8 cellular contexts compared by ENCODE assay signal in genomic region chr17:40113110-40113960, GRCh38. TPM values are rescaled to one million over a fixed set of nuclear protein-coding genes. Genes with fewer than 3 reads are reported as not detected.
DNase-seq lines count a peak whose midpoint lies in the region; ATAC-seq and TF ChIP-seq lines count a peak whose summit lies in the region.

No MANE protein-coding gene starts in this region.

- peak overlapping the region; percentile 34 for H3K9ac ChIP-seq in fibroblast of lung (ENCODE audit: insufficient read depth, low read length)

- ATAC-seq in GM21825 (IDR thresholded peaks at IDR 0.05; ENCODE audit: unreplicated experiment): peak; percentile 77
- peak; percentile 80 to 84 for ATAC-seq in naive thymus-derived CD8-positive, alpha-beta T cell
- ATAC-seq in stimulated activated naive B cell treated with anti-CD40 and anti-IgM and Interleukin-4, amounts not matched to agents 10 μg/mL and 1 μg/mL and 100 μg/mL, for 72 hours (replicated peaks): peak; percentile 92 to 94

- peaks cover 43 to 65% (median 58%) of the 10 kb centered on the region in 4 donors for H3K4me1 Mint-ChIP-seq in naive thymus-derived CD8-positive, alpha-beta T cell
- H3K4me1 Mint-ChIP-seq in stimulated activated naive B cell treated with anti-CD40 and anti-IgM and Interleukin-4, amounts not matched to agents 10 μg/mL and 1 μg/mL and 100 μg/mL, for 72 hours: peaks cover 32 to 46% of the 10 kb centered on the region in 2 donors

- H3K4me1 ChIP-seq in fibroblast of lung (ENCODE audit: control insufficient read depth, extremely low read depth, insufficient read depth, low read length): peaks cover 47% of the 10 kb centered on the region

- no peaks in the 10 kb centered on the region for H3K27me3 Mint-ChIP-seq in naive thymus-derived CD8-positive, alpha-beta T cell
- H3K27me3 Mint-ChIP-seq in stimulated activated naive B cell treated with anti-CD40 and anti-IgM and Interleukin-4, amounts not matched to agents 10 μg/mL and 1 μg/mL and 100 μg/mL, for 72 hours: no peaks in the 10 kb centered on the region

- no peaks in the 10 kb centered on the region for H3K79me2 ChIP-seq in fibroblast of lung (ENCODE audit: control insufficient read depth, insufficient read depth, low read length)

- DNase-seq in Daoy (ENCODE audit: low read depth): peak; percentile 96
- peak; percentile 96 for DNase-seq in LHCN-M2 (ENCODE audit: low read depth)
- DNase-seq in RKO (ENCODE audit: low spot score): peak; percentile 97
- peak; percentile 83 to 84 for DNase-seq in activated T-helper 1 cell treated with anti-CD3 and anti-CD28 coated beads, Interleukin-2, amount 50 U/mL, for 16 hours (ENCODE audit: low read depth in 1 of 2, low spot score in 1 of 2)
- peak; percentile 93 to 96 for DNase-seq in fibroblast of lung (ENCODE audit: low read depth in 2 of 2)
- peak; percentile 77 to 96 (median 93) for DNase-seq in naive thymus-derived CD8-positive, alpha-beta T cell
- peak; percentile 90 for DNase-seq in stimulated activated naive B cell treated with anti-CD40 and anti-IgM and Interleukin-4, amounts not matched to agents 10 μg/mL and 1 μg/mL and 100 μg/mL, for 72 hours

- peak overlapping the region; percentile 67 for H3K4me2 ChIP-seq in fibroblast of lung (ENCODE audit: extremely low read depth, insufficient read depth, low read length)

- no peaks in the 10 kb centered on the region for H3K9me3 ChIP-seq in fibroblast of lung (ENCODE audit: control insufficient read depth, insufficient read depth, low read depth, low read length)

- H2AFZ ChIP-seq in fibroblast of lung (ENCODE audit: low read length): no peak overlapping the region

- POLR2A ChIA-PET in naive thymus-derived CD8-positive, alpha-beta T cell (lab: Charles Lee): interaction anchor here (0.5 to 19.5 kb wide), 20 partner anchors 11 to 111 kb away, joined by 3 to 523 read pairs (median 6); partner anchors contain the start of genes CASC3, CSF3, MED24 and MSL1

- no peaks in the 10 kb centered on the region for H4K20me1 ChIP-seq in fibroblast of lung (ENCODE audit: control insufficient read depth, extremely low read depth, insufficient read depth, low read length)

- peak; percentile 75 to 90 for TF ChIP-seq CTCF in fibroblast of lung (conservative IDR thresholded peaks at IDR 0.05 in 1 of 2, IDR thresholded peaks at IDR 0.05 in 1 of 2; ENCODE audit: low read depth in 1 of 2, low read length in 2 of 2)

- peak overlapping the region; percentile 80 for H3K27ac ChIP-seq in fibroblast of lung (ENCODE audit: insufficient read depth, low read length)

- no peaks in the 10 kb centered on the region for H3K9me3 Mint-ChIP-seq in naive thymus-derived CD8-positive, alpha-beta T cell
- no peaks in the 10 kb centered on the region for H3K9me3 Mint-ChIP-seq in stimulated activated naive B cell treated with anti-CD40 and anti-IgM and Interleukin-4, amounts not matched to agents 10 μg/mL and 1 μg/mL and 100 μg/mL, for 72 hours

- no peaks in the 10 kb centered on the region for H3K27me3 ChIP-seq in fibroblast of lung (ENCODE audit: control insufficient read depth, insufficient read depth, low read length)

- no peaks in the 10 kb centered on the region for H3K36me3 ChIP-seq in fibroblast of lung (ENCODE audit: control insufficient read depth, insufficient read depth, low read length)

- H3K27ac Mint-ChIP-seq in naive thymus-derived CD8-positive, alpha-beta T cell: peak overlapping the region; percentile 84 to 100 (median 97)
- H3K27ac Mint-ChIP-seq in stimulated activated naive B cell treated with anti-CD40 and anti-IgM and Interleukin-4, amounts not matched to agents 10 μg/mL and 1 μg/mL and 100 μg/mL, for 72 hours: peak overlapping the region; percentile 78

- H3K4me3 Mint-ChIP-seq in naive thymus-derived CD8-positive, alpha-beta T cell: peak overlapping the region; percentile 80 to 95 (median 86)
- H3K4me3 Mint-ChIP-seq in stimulated activated naive B cell treated with anti-CD40 and anti-IgM and Interleukin-4, amounts not matched to agents 10 μg/mL and 1 μg/mL and 100 μg/mL, for 72 hours: peak overlapping the region; percentile 78 to 86

- H3K4me3 ChIP-seq in fibroblast of lung (replicated peaks in 1 of 4; ENCODE audit: control extremely low read depth in 1 of 4, insufficient read depth in 1 of 4, low read depth in 3 of 4, low read length in 4 of 4): peak overlapping the region in 3 of 4 experiments; percentile 9 to 47 (median 36)

- no peaks in the 10 kb centered on the region for H3K36me3 Mint-ChIP-seq in naive thymus-derived CD8-positive, alpha-beta T cell
- H3K36me3 Mint-ChIP-seq in stimulated activated naive B cell treated with anti-CD40 and anti-IgM and Interleukin-4, amounts not matched to agents 10 μg/mL and 1 μg/mL and 100 μg/mL, for 72 hours: no peaks in the 10 kb centered on the region

RNA-seq across cellular contexts. Expression of gene MSL1, which starts 8.4 kb away (rescaled TPM):
- total RNA-seq in Daoy (2014; rRNA removed; shearing (Covaris generic)): 46.5 and 52.5 TPM in 2 replicates
- total RNA-seq in LHCN-M2 (2014; rRNA removed) (62.1 and 62.8 TPM in 2 replicates), fibroblast of lung (43.9 and 52.4 TPM in 2 replicates)
- polyA plus RNA-seq in LHCN-M2 (2012): 28.7 TPM
- 65.6 and 86.3 TPM in 2 replicates for polyA plus RNA-seq in fibroblast of lung
- polyA plus RNA-seq in fibroblast of lung (2012): 44.7 and 60.6 TPM in 2 replicates
- 8.0 and 11.3 TPM in 2 replicates for polyA minus RNA-seq in fibroblast of lung (ENCODE audit: low replicate concordance)
- total RNA-seq in naive thymus-derived CD8-positive, alpha-beta T cell: 100 to 1,000 TPM; 132 to 135 TPM
- 10 to 100 TPM in 1 of 3 donors, 1 to 10 TPM in 2; 6.8 to 12.8 (median 9.2) TPM for polyA plus RNA-seq in naive thymus-derived CD8-positive, alpha-beta T cell

RNA-seq across cellular contexts. Expression of gene NR1D1, which starts 12.9 kb away (rescaled TPM):
- 0.80 and 1.4 TPM in 2 replicates for total RNA-seq in Daoy (2014; rRNA removed; shearing (Covaris generic))
- total RNA-seq in LHCN-M2 (2014; rRNA removed) (1.5 and 3.4 TPM in 2 replicates), fibroblast of lung (1.8 and 5.3 TPM in 2 replicates)
- polyA plus RNA-seq in LHCN-M2 (2012): 3.6 TPM
- polyA plus RNA-seq in fibroblast of lung: 3.3 and 4.0 TPM in 2 replicates
- polyA plus RNA-seq in fibroblast of lung (2012): 9.4 and 10.7 TPM in 2 replicates
- 21.2 and 35.6 TPM in 2 replicates for polyA minus RNA-seq in fibroblast of lung (ENCODE audit: low replicate concordance)
- total RNA-seq in naive thymus-derived CD8-positive, alpha-beta T cell: 10 to 100 TPM; 18.2 to 19.2 TPM
- polyA plus RNA-seq in naive thymus-derived CD8-positive, alpha-beta T cell: 1 to 10 TPM; 3.9 to 9.9 (median 6.4) TPM

RNA-seq across cellular contexts. Expression of gene CASC3, which starts 27.0 kb away (rescaled TPM):
- total RNA-seq in Daoy (2014; rRNA removed; shearing (Covaris generic)): 47.8 and 56.5 TPM in 2 replicates
- 35.5 and 38.3 TPM in 2 replicates for total RNA-seq in LHCN-M2 (2014; rRNA removed)
- polyA plus RNA-seq in LHCN-M2 (2012): 35.9 TPM
- 24.9 and 26.8 TPM in 2 replicates for total RNA-seq in fibroblast of lung
- polyA plus RNA-seq in fibroblast of lung: 38.8 and 45.7 TPM in 2 replicates
- polyA plus RNA-seq in fibroblast of lung (2012): 37.0 and 38.7 TPM in 2 replicates
- 48.8 and 56.0 TPM in 2 replicates for polyA minus RNA-seq in fibroblast of lung (ENCODE audit: low replicate concordance)
- total RNA-seq in naive thymus-derived CD8-positive, alpha-beta T cell: 100 to 1,000 TPM; 153 to 162 TPM
- polyA plus RNA-seq in naive thymus-derived CD8-positive, alpha-beta T cell: 10 to 100 TPM; 33.5 to 46.9 (median 40.6) TPM

RNA-seq across cellular contexts. Expression of gene THRA, which starts 50.6 kb away (rescaled TPM):
- total RNA-seq in Daoy (2014; rRNA removed; shearing (Covaris generic)): 4.4 and 7.7 TPM in 2 replicates
- total RNA-seq in LHCN-M2 (2014; rRNA removed) (22.3 and 32.5 TPM in 2 replicates), fibroblast of lung (49.8 and 52.8 TPM in 2 replicates)
- 26.6 TPM for polyA plus RNA-seq in LHCN-M2 (2012)
- polyA plus RNA-seq in fibroblast of lung: 27.2 and 30.8 TPM in 2 replicates
- polyA plus RNA-seq in fibroblast of lung (2012): 34.3 and 34.9 TPM in 2 replicates
- polyA minus RNA-seq in fibroblast of lung (ENCODE audit: low replicate concordance): 43.5 and 67.0 TPM in 2 replicates
- total RNA-seq in naive thymus-derived CD8-positive, alpha-beta T cell: 10 to 100 TPM; 53.6 to 54.2 TPM
- 10 to 100 TPM; 11.3 to 23.3 (median 22.2) TPM for polyA plus RNA-seq in naive thymus-derived CD8-positive, alpha-beta T cell

RNA-seq across cellular contexts. Expression of gene MED24, which starts 59.1 kb away (rescaled TPM):
- total RNA-seq in Daoy (2014; rRNA removed; shearing (Covaris generic)): 31.8 and 39.2 TPM in 2 replicates
- total RNA-seq in LHCN-M2 (2014; rRNA removed) (52.9 and 65.1 TPM in 2 replicates), fibroblast of lung (25.1 and 31.1 TPM in 2 replicates)
- polyA plus RNA-seq in LHCN-M2 (2012): 36.8 TPM
- 42.7 and 66.7 TPM in 2 replicates for polyA plus RNA-seq in fibroblast of lung
- polyA plus RNA-seq in fibroblast of lung (2012): 32.7 and 46.9 TPM in 2 replicates
- 122 and 302 TPM in 2 replicates for polyA minus RNA-seq in fibroblast of lung (ENCODE audit: low replicate concordance)
- 100 to 1,000 TPM; 104 TPM for total RNA-seq in naive thymus-derived CD8-positive, alpha-beta T cell
- polyA plus RNA-seq in naive thymus-derived CD8-positive, alpha-beta T cell: 10 to 100 TPM; 37.3 to 67.7 (median 42.1) TPM

Comparison
In these comparisons a context has a peak if more than half of its experiments do, and no peak if none do; other contexts are left out.
1. Peak in every context shown above with its lines: DNase-seq, ATAC-seq, H3K4me3 ChIP-seq and H3K27ac ChIP-seq.